1 cellular context compared by ENCODE assay signal in the genomic region with DNA sequence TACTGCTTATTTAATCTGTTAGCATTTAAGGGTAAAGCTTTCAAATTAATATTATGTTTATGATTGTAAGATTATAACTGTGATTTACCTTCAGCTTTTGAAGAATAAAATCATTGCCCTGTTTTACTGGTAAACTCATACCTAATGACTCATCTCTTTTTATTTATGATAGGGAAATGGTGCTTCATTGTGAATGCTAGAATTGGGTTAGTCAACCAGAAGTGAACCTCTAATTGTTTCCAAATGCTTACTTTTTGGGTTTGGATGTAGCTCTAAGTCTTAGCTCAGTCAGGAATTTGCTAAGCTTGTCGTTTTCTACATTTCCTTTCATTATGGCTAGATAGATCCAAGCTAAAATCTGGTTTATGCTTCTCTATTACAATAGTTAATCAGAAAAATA.
TF ChIP-seq lines count a peak whose summit lies in the region.

No MANE protein-coding gene starts in this region.

TF ChIP-seq in IMR-90, 13 proteins besides CTCF, POLR2A, EP300 and RAD21 (continued from another document):
- TF ChIP-seq FOS (IDR thresholded peaks at IDR 0.05; ENCODE audit: low read depth, low read length): peak; percentile 82
